ENCODE assay signal across 23 cellular contexts in the genomic region with DNA sequence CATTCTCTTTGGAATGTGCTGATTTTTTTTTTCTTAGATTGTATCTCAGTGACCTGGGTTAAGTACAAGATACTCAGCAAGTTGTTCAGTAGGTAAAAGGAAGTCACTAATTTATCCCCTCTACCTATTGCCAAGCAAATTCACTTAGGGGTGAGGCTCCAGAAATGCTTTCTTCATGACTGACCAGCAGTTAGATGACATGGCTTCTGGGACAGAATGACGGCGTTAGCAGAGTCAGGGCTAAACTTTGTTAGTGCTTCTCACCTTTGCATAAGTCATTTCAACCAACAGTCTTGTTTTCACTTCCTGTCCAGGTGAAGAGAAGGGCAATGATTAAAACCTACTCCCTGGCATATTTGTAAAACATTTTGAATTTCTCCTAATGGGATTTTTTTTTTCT. TPM values are rescaled to one million over a fixed set of nuclear protein-coding genes. Genes with fewer than 3 reads are reported as not detected.
DNase-seq lines count a peak whose midpoint lies in the region; ATAC-seq and TF ChIP-seq lines count a peak whose summit lies in the region.
"Had no signal": no experiment of that assay in that cellular context is flagged by ENCODE, and none has a peak within 500 bp of the region (broad histone marks: within the 10 kb centered on the region; RNA-seq: fewer than 3 reads in every experiment).

No MANE protein-coding gene starts in this region.

- peak; percentile 63 for ATAC-seq in HG02981 (IDR thresholded peaks at IDR 0.05; ENCODE audit: unreplicated experiment)
- ATAC-seq in RWPE2 (ENCODE audit: low read depth), result peak; percentile 47
- ATAC-seq in stimulated activated memory B cell treated with anti-CD40 and anti-IgM and Interleukin-4, amounts not matched to agents 10 μg/mL and 1 μg/mL and 100 μg/mL, for 72 hours, result no peak
- no peak for ATAC-seq in GM21529 (IDR thresholded peaks at IDR 0.05; ENCODE audit: unreplicated experiment)
- ATAC-seq: activated T-cell treated with anti-CD3 and anti-CD28 coated beads, Interleukin-2, amount 50 U/mL, for 72 hours; heart right ventricle; WTC11 had no signal

- DNase-seq in RWPE2 (ENCODE audit: low spot score) (no peak), mesothelial cell of epicardium (ENCODE audit: low spot score in 2 of 2, unreplicated experiment in 2 of 2) (no peak), head of caudate nucleus (no peak)
- no peak for DNase-seq in activated effector memory CD4-positive, alpha-beta T cell treated with Interleukin-2 at 50 U/mL for 16 hours
- DNase-seq: activated CD4-positive, alpha-beta T cell treated with anti-CD3 and anti-CD28 coated beads, Interleukin-2, amount 10 ng/mL, durations not matched to agents 7 days and 5 days; activated naive CD4-positive, alpha-beta T cell treated with Interleukin-2 at 50 U/mL for 16 hours; activated T-cell treated with anti-CD3 and anti-CD28 coated beads, Interleukin-2, amount 50 U/mL, for 72 hours; CD8-positive, alpha-beta memory T cell; heart right ventricle; mesenchymal stem cell; NCI-H1092 treated with DMSO at 0.1 percent for 48 hours; NCI-H187 treated with DMSO at 0.1 percent for 48 hours; NCI-H524 treated with DMSO at 0.1 percent for 48 hours; sigmoid colon; stimulated activated CD4-positive, alpha-beta T cell treated with anti-CD3 and anti-CD28 coated beads, Interleukin-4, amount 100 ng/mL, for 4 hours; stimulated activated naive B cell treated with anti-CD40 and anti-IgM and Interleukin-4, amounts not matched to agents 10 μg/mL and 1 μg/mL and 100 μg/mL, for 72 hours had no signal

- H3K27me3 Mint-ChIP-seq in mesothelial cell of epicardium (ENCODE audit: low read depth), result no peaks in the 10 kb centered on the region
- no peaks in the 10 kb centered on the region for H3K27me3 Mint-ChIP-seq in stimulated activated memory B cell treated with anti-CD40 and anti-IgM and Interleukin-4, amounts not matched to agents 10 μg/mL and 1 μg/mL and 100 μg/mL, for 72 hours

- H3K4me3 ChIP-seq in ACC112 (ENCODE audit: low read depth, low read length) (no peak overlapping the region), RWPE2 (ENCODE audit: severe bottlenecking) (no peak overlapping the region)
- H3K4me3 ChIP-seq: heart right ventricle, prostate gland, sigmoid colon had no signal

- TF ChIP-seq CTCF in RWPE2 (IDR thresholded peaks at IDR 0.05; ENCODE audit: poor library complexity, severe bottlenecking) (no peak), mesothelial cell of epicardium (IDR thresholded peaks at IDR 0.05; ENCODE audit: unreplicated experiment) (no peak)

- H3K4me1 ChIP-seq in ACC112 (ENCODE audit: control insufficient read depth, insufficient read depth, low read length, unreplicated experiment) (peaks cover 31% of the 10 kb centered on the region), RWPE2 (ENCODE audit: insufficient read depth, poor library complexity, severe bottlenecking) (peaks cover 52% of the 10 kb centered on the region)
- H3K4me1 ChIP-seq: prostate gland, sigmoid colon had no signal

- no peaks in the 10 kb centered on the region for H3K9me3 Mint-ChIP-seq in mesothelial cell of epicardium
- no peaks in the 10 kb centered on the region for H3K9me3 Mint-ChIP-seq in stimulated activated memory B cell treated with anti-CD40 and anti-IgM and Interleukin-4, amounts not matched to agents 10 μg/mL and 1 μg/mL and 100 μg/mL, for 72 hours
- H3K9me3 Mint-ChIP-seq: activated CD4-positive, alpha-beta T cell treated with anti-CD3 and anti-CD28 coated beads, Interleukin-2, amount 10 ng/mL, durations not matched to agents 7 days and 5 days; activated T-cell treated with anti-CD3 and anti-CD28 coated beads, Interleukin-2, amount 50 U/mL, for 72 hours; brain; CD8-positive, alpha-beta memory T cell; stimulated activated naive B cell treated with anti-CD40 and anti-IgM and Interleukin-4, amounts not matched to agents 10 μg/mL and 1 μg/mL and 100 μg/mL, for 72 hours; WTC11 had no signal

- peaks cover 27% of the 10 kb centered on the region for H3K4me1 Mint-ChIP-seq in mesothelial cell of epicardium
- H3K4me1 Mint-ChIP-seq in stimulated activated memory B cell treated with anti-CD40 and anti-IgM and Interleukin-4, amounts not matched to agents 10 μg/mL and 1 μg/mL and 100 μg/mL, for 72 hours, result no peaks in the 10 kb centered on the region
- H3K4me1 Mint-ChIP-seq: brain; stimulated activated naive B cell treated with anti-CD40 and anti-IgM and Interleukin-4, amounts not matched to agents 10 μg/mL and 1 μg/mL and 100 μg/mL, for 72 hours; WTC11 had no signal

- H3K9me3 ChIP-seq in RWPE2 (ENCODE audit: severe bottlenecking), result no peaks in the 10 kb centered on the region
- H3K9me3 ChIP-seq: heart right ventricle, prostate gland, sigmoid colon had no signal

- H3K36me3 Mint-ChIP-seq in mesothelial cell of epicardium, result no peaks in the 10 kb centered on the region
- no peaks in the 10 kb centered on the region for H3K36me3 Mint-ChIP-seq in stimulated activated memory B cell treated with anti-CD40 and anti-IgM and Interleukin-4, amounts not matched to agents 10 μg/mL and 1 μg/mL and 100 μg/mL, for 72 hours
- H3K36me3 Mint-ChIP-seq: brain; CD8-positive, alpha-beta memory T cell; stimulated activated naive B cell treated with anti-CD40 and anti-IgM and Interleukin-4, amounts not matched to agents 10 μg/mL and 1 μg/mL and 100 μg/mL, for 72 hours; WTC11 had no signal

- H3K27ac Mint-ChIP-seq in mesothelial cell of epicardium, result peak overlapping the region; percentile 86
- no peak overlapping the region for H3K27ac Mint-ChIP-seq in stimulated activated memory B cell treated with anti-CD40 and anti-IgM and Interleukin-4, amounts not matched to agents 10 μg/mL and 1 μg/mL and 100 μg/mL, for 72 hours
- H3K27ac Mint-ChIP-seq: activated CD4-positive, alpha-beta T cell treated with anti-CD3 and anti-CD28 coated beads, Interleukin-2, amount 10 ng/mL, durations not matched to agents 7 days and 5 days; activated T-cell treated with anti-CD3 and anti-CD28 coated beads, Interleukin-2, amount 50 U/mL, for 72 hours; brain; CD8-positive, alpha-beta memory T cell; stimulated activated naive B cell treated with anti-CD40 and anti-IgM and Interleukin-4, amounts not matched to agents 10 μg/mL and 1 μg/mL and 100 μg/mL, for 72 hours; WTC11 had no signal

- intact Hi-C loops in head of caudate nucleus (cut with DNase I), result loop anchor here (10.0 kb wide), 1 partner anchor 317 kb away; no protein-coding TSS in a partner anchor

- H3K36me3 ChIP-seq in ACC112 (ENCODE audit: insufficient read depth, low read length) (no peaks in the 10 kb centered on the region), RWPE2 (ENCODE audit: low read depth) (no peaks in the 10 kb centered on the region)
- H3K36me3 ChIP-seq: heart right ventricle, prostate gland, sigmoid colon had no signal

- H3K79me2 ChIP-seq in ACC112 (ENCODE audit: control insufficient read depth, insufficient read depth, low read length, unreplicated experiment), result no peaks in the 10 kb centered on the region

- H2AFZ ChIP-seq in ACC112 (ENCODE audit: low read length, unreplicated experiment), result peak overlapping the region; percentile 73

- H3K27me3 ChIP-seq in ACC112 (ENCODE audit: insufficient read depth, low read length) (no peaks in the 10 kb centered on the region), RWPE2 (ENCODE audit: insufficient read depth, poor library complexity, severe bottlenecking) (no peaks in the 10 kb centered on the region)
- H3K27me3 ChIP-seq: sigmoid colon had no signal

- H3K27ac ChIP-seq in ACC112 (ENCODE audit: low read depth, low read length) (no peak overlapping the region), RWPE2 (ENCODE audit: poor library complexity, severe bottlenecking) (peak overlapping the region; percentile 71)
- H3K27ac ChIP-seq: heart right ventricle, prostate gland, sigmoid colon had no signal

- no peak overlapping the region for H3K4me3 Mint-ChIP-seq in mesothelial cell of epicardium
- no peak overlapping the region for H3K4me3 Mint-ChIP-seq in stimulated activated memory B cell treated with anti-CD40 and anti-IgM and Interleukin-4, amounts not matched to agents 10 μg/mL and 1 μg/mL and 100 μg/mL, for 72 hours
- H3K4me3 Mint-ChIP-seq: activated CD4-positive, alpha-beta T cell treated with anti-CD3 and anti-CD28 coated beads, Interleukin-2, amount 10 ng/mL, durations not matched to agents 7 days and 5 days; activated T-cell treated with anti-CD3 and anti-CD28 coated beads, Interleukin-2, amount 50 U/mL, for 72 hours; brain; CD8-positive, alpha-beta memory T cell; stimulated activated naive B cell treated with anti-CD40 and anti-IgM and Interleukin-4, amounts not matched to agents 10 μg/mL and 1 μg/mL and 100 μg/mL, for 72 hours; WTC11 had no signal

RNA-seq across cellular contexts. Expression of a gene that starts 20.2 kb away (rescaled TPM):
- 78.5 to 90.0 TPM (median 88.3 TPM) in 3 replicates for total RNA-seq in mesothelial cell of epicardium

Comparison
In these comparisons a context has a peak if more than half of its experiments do, and no peak if none do; other contexts are left out.
1. ATAC-seq: peak in HG02981 (single experiment) and RWPE2 (single experiment); none in stimulated activated memory B cell treated with anti-CD40 and anti-IgM and Interleukin-4, amounts not matched to agents 10 μg/mL and 1 μg/mL and 100 μg/mL, for 72 hours (single experiment) and GM21529 (single experiment).